In genomic region chr5:103487822-103488493, GRCh38 we compare ENCODE assay signal across 18 cellular contexts.
DNase-seq lines count a peak whose midpoint lies in the region; ATAC-seq, FAIRE-seq and TF ChIP-seq lines count a peak whose summit lies in the region.
"Had no signal": no experiment of that assay in that cellular context is flagged by ENCODE, and none has a peak within 500 bp of the region (broad histone marks: within the 10 kb centered on the region; RNA-seq: fewer than 3 reads in every experiment).

No MANE protein-coding gene starts in this region.

- peak; percentile 81 for FAIRE-seq in GM12878 (lab: Jason Lieb, UNC)
- FAIRE-seq: K562 had no signal

- no peak overlapping the region for H3K4me2 ChIP-seq in GM12878 (ENCODE audit: control insufficient read depth, insufficient read depth)

- POLR2A ChIA-PET in GM12878 (lab: Charles Lee) = no interaction called here

- 0 out of 2 replicates have a peak overlapping the region, but pooled peaks have one; percentile 18 for H3K4me3 ChIP-seq in GM12878
- H3K4me3 ChIP-seq: K562, vagina had no signal

- H3K9ac ChIP-seq in GM12878 (ENCODE audit: control insufficient read depth, insufficient read depth, low read length) = no peak overlapping the region

- CTCF ChIA-PET in GM12878 (lab: Yijun Ruan, JAX) = interaction anchor here (2.4 to 3.2 kb wide), 2 partner anchors 12 to 263 kb away, joined by 7 to 16 read pairs; no protein-coding TSS in a partner anchor

- H3K27ac ChIP-seq in GM12878 (ENCODE audit: control insufficient read depth, insufficient read depth) = no peak overlapping the region
- H3K27ac ChIP-seq: foreskin keratinocyte, vagina had no signal

- WGBS in GM12878 (ENCODE audit: insufficient coverage, insufficient replicate concordance, low lambda C conversion rate, missing lambda C conversion rate) = 7% methylated on average over 3 of the region's 3 CpGs

- no peaks in the 10 kb centered on the region for H3K9me3 ChIP-seq in GM12878 (replicated peaks; ENCODE audit: control insufficient read depth, insufficient read depth, low read length)
- H3K9me3 ChIP-seq: vagina had no signal

- no peaks in the 10 kb centered on the region for H3K36me3 ChIP-seq in GM12878 (ENCODE audit: control insufficient read depth in 2 of 2, insufficient read depth in 2 of 2, low read length in 1 of 2)
- H3K36me3 ChIP-seq: vagina had no signal

- ATAC-seq in GM18498 (IDR thresholded peaks at IDR 0.05; ENCODE audit: unreplicated experiment) (peak; percentile 72), GM21390 (IDR thresholded peaks at IDR 0.05; ENCODE audit: unreplicated experiment) (peak; percentile 75), HG02981 (IDR thresholded peaks at IDR 0.05; ENCODE audit: unreplicated experiment) (peak; percentile 58), GM12878 (peak; percentile 93), HG02973 (IDR thresholded peaks at IDR 0.05; ENCODE audit: unreplicated experiment) (no peak), HG02970 (IDR thresholded peaks at IDR 0.05; ENCODE audit: low FRiP score, unreplicated experiment) (no peak)
- ATAC-seq: foreskin keratinocyte had no signal

- in situ Hi-C loops in GM12878 (cut with MboI) = no loop called here

- intact Hi-C loops in GM12878 (cut with micrococcal nuclease; ENCODE audit: unreplicated experiment) = no loop called here

- no peak for TF ChIP-seq CTCF in GM12878 (IDR thresholded peaks at IDR 0.05 in 2 of 3, conservative IDR thresholded peaks at IDR 0.05 in 1 of 3; ENCODE audit: control insufficient read depth in 2 of 3, extremely low read depth in 1 of 3, insufficient read depth in 1 of 3, low read depth in 3 of 3, low read length in 3 of 3)

- no peaks in the 10 kb centered on the region for H4K20me1 ChIP-seq in GM12878 (ENCODE audit: control insufficient read depth, insufficient read depth)

- no TSS peak for BruUV-seq in GM12878 (replicated peaks; lab: Mats Ljungman, UMichigan)

- H3K27me3 ChIP-seq in GM12878 (replicated peaks in 1 of 2; ENCODE audit: control insufficient read depth in 2 of 2, insufficient read depth in 2 of 2, low read length in 1 of 2) = peaks cover 0 to 3% of the 10 kb centered on the region in 2 experiments; a peak in 1 of 4 replicates
- H3K27me3 ChIP-seq: vagina had no signal

- no peak overlapping the region for H2AFZ ChIP-seq in GM12878 (ENCODE audit: control insufficient read depth, low read depth, low read length)

- no peak for TF ChIP-seq RAD21 in GM12878 (IDR thresholded peaks at IDR 0.05; ENCODE audit: insufficient read depth, low read depth, low read length)

- H3K79me2 ChIP-seq in GM12878 (ENCODE audit: control insufficient read depth, insufficient read depth, low read length) = no peaks in the 10 kb centered on the region

- DNase-seq in GM12878 (ENCODE audit: low read depth, low spot score) (peak; percentile 36), GDM1 (lab: John Stamatoyannopoulos, UW) (no peak)
- DNase-seq in activated T-cell treated with anti-CD3 and anti-CD28 coated beads, Interleukin-2, amount 50 U/mL, for 48 hours = no peak
- DNase-seq: activated CD4-positive, alpha-beta memory T cell treated with anti-CD3 and anti-CD28 coated beads, Interleukin-2, amount 10 ng/mL, durations not matched to agents 7 days and 5 days; activated effector memory CD4-positive, alpha-beta T cell treated with anti-CD3 and anti-CD28 coated beads, Interleukin-2, amount 50 U/mL, for 16 hours; DMS153; foreskin keratinocyte; NCI-H1694; NCI-H524 treated with DMSO at 0.1 percent for 48 hours; RPMI8226; stimulated activated CD4-positive, alpha-beta T cell treated with anti-CD3 and anti-CD28 coated beads, Interleukin-2, amount 100 ng/mL, for 48 hours had no signal

- RAD21 ChIA-PET in GM12878 (lab: Charles Lee; ENCODE audit: unreplicated experiment) = no interaction called here

- SMC1A ChIA-PET in GM12878 (lab: Charles Lee; ENCODE audit: uncharacterized antibody, unreplicated experiment) = no interaction called here

- peaks cover 3% of the 10 kb centered on the region; the same call in 1 of the 2 replicates for H3K4me1 ChIP-seq in GM12878 (ENCODE audit: control insufficient read depth, insufficient read depth, low read length)
- H3K4me1 ChIP-seq: foreskin keratinocyte, vagina had no signal

- no peak for TF ChIP-seq POLR2A in GM12878 (IDR thresholded peaks at IDR 0.05; ENCODE audit: low read depth, low read length)

- no peak for TF ChIP-seq EP300 in GM12878 (IDR thresholded peaks at IDR 0.05; ENCODE audit: borderline replicate concordance in 1 of 2, control insufficient read depth in 1 of 2, low read depth in 2 of 2, low read length in 2 of 2)

TF ChIP-seq in GM12878, 131 proteins besides CTCF, POLR2A, EP300 and RAD21:
- TF ChIP-seq CEBPZ (IDR thresholded peaks at IDR 0.05; ENCODE audit: low read depth, low read length) (no peak), GABPA (IDR thresholded peaks at IDR 0.05; ENCODE audit: low read depth) (0 out of 2 replicates have a peak, but pooled peaks have one; percentile 18), RUNX3 (IDR thresholded peaks at IDR 0.05; ENCODE audit: low read length) (peak; percentile 61), NR2F1 (conservative IDR thresholded peaks at IDR 0.05) (0 out of 2 replicates have a peak, but pooled peaks have one; percentile 9), IKZF2 (IDR thresholded peaks at IDR 0.05) (peak; percentile 21 to 51; a peak in 2 of 4 replicates), SKIL (IDR thresholded peaks at IDR 0.05; ENCODE audit: low read depth, poor library complexity, severe bottlenecking) (peak; percentile 24), EGR1 (IDR thresholded peaks at IDR 0.05; ENCODE audit: borderline replicate concordance in 1 of 2, low read depth in 2 of 2, low read length in 2 of 2) (peak in 1 of 2 experiments; percentile 38; a peak in 1 of 3 replicates), SPI1 (IDR thresholded peaks at IDR 0.05; ENCODE audit: borderline replicate concordance, insufficient read depth, low read depth, low read length) (no peak), MTA2 (IDR thresholded peaks at IDR 0.05; ENCODE audit: low read depth) (peak; percentile 31; the same call in 1 of the 2 replicates), CREM (IDR thresholded peaks at IDR 0.05; ENCODE audit: low read depth) (0 out of 2 replicates have a peak, but pooled peaks have one; percentile 12), CHD1 (IDR thresholded peaks at IDR 0.05; ENCODE audit: low read depth, low read length) (no peak), CREB1 (IDR thresholded peaks at IDR 0.05; ENCODE audit: low read depth) (peak; percentile 80), NFIC (IDR thresholded peaks at IDR 0.05; ENCODE audit: low read depth, low read length) (peak; percentile 47; the same call in 1 of the 2 replicates), IKZF1 (conservative IDR thresholded peaks at IDR 0.05) (no peak), IRF5 (IDR thresholded peaks at IDR 0.05; ENCODE audit: borderline replicate concordance) (no peak), SMC3 (IDR thresholded peaks at IDR 0.05; ENCODE audit: borderline replicate concordance, low read length) (0 out of 2 replicates have a peak, but pooled peaks have one; percentile 4)

Comparison
In these comparisons a context has a peak if more than half of its experiments do, and no peak if none do; other contexts are left out.
1. ATAC-seq: peak in GM18498 (single experiment), GM21390 (single experiment), HG02981 (single experiment) and GM12878 (single experiment); none in HG02973 (single experiment) and HG02970 (single experiment).